Comparison of ENCODE assay signal across 17 cellular contexts in the genomic region with DNA sequence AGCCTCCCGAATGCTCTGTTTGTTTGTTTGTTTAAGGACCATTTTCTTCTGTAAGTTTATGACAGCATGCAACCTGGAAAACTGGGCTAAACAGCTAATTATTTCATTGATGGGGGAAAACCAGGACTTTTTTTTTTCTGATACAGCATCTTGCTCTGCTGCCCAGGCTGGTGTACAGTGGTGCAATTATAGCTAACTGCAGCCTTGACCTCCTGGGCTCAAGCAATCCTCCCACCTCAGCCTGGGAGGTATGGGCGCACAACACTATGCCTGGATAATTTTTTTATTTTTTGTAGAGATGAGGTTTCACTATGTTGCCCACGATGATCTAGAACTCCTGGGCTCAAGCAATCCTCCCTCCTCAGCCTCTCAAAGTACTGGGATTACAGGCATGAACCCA. TPM values are rescaled to one million over a fixed set of nuclear protein-coding genes. Genes with fewer than 3 reads are reported as not detected.
DNase-seq lines count a peak whose midpoint lies in the region; ATAC-seq and TF ChIP-seq lines count a peak whose summit lies in the region.
"Had no signal": no experiment of that assay in that cellular context is flagged by ENCODE, and none has a peak within 500 bp of the region (broad histone marks: within the 10 kb centered on the region; RNA-seq: fewer than 3 reads in every experiment).

No MANE protein-coding gene starts in this region.

- H3K27me3 Mint-ChIP-seq in T-helper 17 cell, result no peaks in the 10 kb centered on the region
- H3K27me3 Mint-ChIP-seq in natural killer cell treated with Interleukin-12 subunit alpha and Interleukin-12 subunit beta and Interleukin-15 and Interleukin-18, amount 100 ng/mL, for 72 hours, result no peaks in the 10 kb centered on the region

- POLR2A ChIA-PET in HEK293 (lab: Yijun Ruan, JAX), result no interaction called here

- no peaks in the 10 kb centered on the region for H3K9me3 Mint-ChIP-seq in natural killer cell treated with Interleukin-12 subunit alpha and Interleukin-12 subunit beta and Interleukin-15 and Interleukin-18, amount 100 ng/mL, for 72 hours
- H3K9me3 Mint-ChIP-seq: CD8-positive, alpha-beta T cell; H9 had no signal

- CTCF ChIA-PET in HEK293 (lab: Yijun Ruan, JAX), result interaction anchor here (0.6 to 1.8 kb wide), 3 partner anchors 19 to 57 kb away, joined by 3 to 6 read pairs (median 4); no protein-coding TSS in a partner anchor

- H3K4me1 ChIP-seq in HEK293 (ENCODE audit: control insufficient read depth, insufficient read depth, low read length) (peaks cover 29% of the 10 kb centered on the region), skeletal muscle satellite cell (ENCODE audit: control insufficient read depth, insufficient read depth, low read length) (peaks cover 26% of the 10 kb centered on the region)
- H3K4me1 ChIP-seq: BE2C had no signal

- H3K36me3 Mint-ChIP-seq in T-helper 17 cell (ENCODE audit: low read depth), result peaks cover 2% of the 10 kb centered on the region
- H3K36me3 Mint-ChIP-seq in natural killer cell treated with Interleukin-12 subunit alpha and Interleukin-12 subunit beta and Interleukin-15 and Interleukin-18, amount 100 ng/mL, for 72 hours, result peaks cover 9% of the 10 kb centered on the region

- H3K27ac Mint-ChIP-seq in T-helper 17 cell, result peak overlapping the region; percentile 53
- peak overlapping the region; percentile 31 to 84 for H3K27ac Mint-ChIP-seq in natural killer cell treated with Interleukin-12 subunit alpha and Interleukin-12 subunit beta and Interleukin-15 and Interleukin-18, amount 100 ng/mL, for 72 hours
- H3K27ac Mint-ChIP-seq: H9 had no signal

- no peak for TF ChIP-seq CTCF in HEK293 (tag by site-specific recombination; IDR thresholded peaks at IDR 0.05)

- H3K36me3 ChIP-seq in HEK293 (ENCODE audit: control insufficient read depth in 2 of 2, insufficient read depth in 1 of 2, low read length in 2 of 2), result peaks cover 15 to 17% of the 10 kb centered on the region in 2 experiments; a peak in 2 of 3 replicates
- H3K36me3 ChIP-seq in skeletal muscle satellite cell (ENCODE audit: insufficient read depth, low read length), result peaks cover 10% of the 10 kb centered on the region

- H3K4me2 ChIP-seq in skeletal muscle satellite cell (ENCODE audit: low read length), result peak overlapping the region; percentile 49
- H3K4me2 ChIP-seq: A549 had no signal

- H3K27me3 ChIP-seq in skeletal muscle satellite cell (ENCODE audit: control insufficient read depth, insufficient read depth, low read length), result no peaks in the 10 kb centered on the region
- H3K27me3 ChIP-seq: BE2C had no signal

- H3K4me3 ChIP-seq in HEK293 (ENCODE audit: low read depth, low read length), result no peak overlapping the region
- no peak overlapping the region for H3K4me3 ChIP-seq in skeletal muscle satellite cell (ENCODE audit: low read length)
- H3K4me3 ChIP-seq: A549 had no signal

- DNase-seq in T-helper 17 cell, result no peak
- no peak for DNase-seq in natural killer cell treated with Interleukin-12 subunit alpha and Interleukin-12 subunit beta and Interleukin-15 and Interleukin-18, amount 100 ng/mL, for 72 hours (ENCODE audit: low spot score)
- DNase-seq in NCI-H146 treated with DMSO at 0.1 percent for 48 hours (lab: John Stamatoyannopoulos, UW; ENCODE audit: unreplicated experiment), result no peak
- no peak for DNase-seq in C1 segment of cervical spinal cord (lab: John Stamatoyannopoulos, UW)
- DNase-seq: BE2C; CD8-positive, alpha-beta T cell; COR-L47; DMS153; DMS79 treated with DMSO at 0.1 percent for 48 hours; EL; GOT3; H9 had no signal

- no peak for ATAC-seq in T-helper 17 cell
- no peak for ATAC-seq in natural killer cell treated with Interleukin-12 subunit alpha and Interleukin-12 subunit beta and Interleukin-15 and Interleukin-18, amount 100 ng/mL, for 72 hours
- ATAC-seq in GM18498 (IDR thresholded peaks at IDR 0.05; ENCODE audit: unreplicated experiment), result no peak
- ATAC-seq: A549; CD8-positive, alpha-beta T cell had no signal

- H3K9ac ChIP-seq in skeletal muscle satellite cell (ENCODE audit: low read depth, low read length), result no peak overlapping the region

- peaks cover 30% of the 10 kb centered on the region for H3K4me1 Mint-ChIP-seq in T-helper 17 cell
- H3K4me1 Mint-ChIP-seq in natural killer cell treated with Interleukin-12 subunit alpha and Interleukin-12 subunit beta and Interleukin-15 and Interleukin-18, amount 100 ng/mL, for 72 hours (ENCODE audit: low read depth in 2 of 2), result peaks cover 38 to 47% of the 10 kb centered on the region in 2 donors

- no peak overlapping the region for H3K4me3 Mint-ChIP-seq in T-helper 17 cell
- H3K4me3 Mint-ChIP-seq in natural killer cell treated with Interleukin-12 subunit alpha and Interleukin-12 subunit beta and Interleukin-15 and Interleukin-18, amount 100 ng/mL, for 72 hours, result no peak overlapping the region
- H3K4me3 Mint-ChIP-seq: CD14-positive monocyte; CD8-positive, alpha-beta T cell; H9 had no signal

- no peak overlapping the region for H3K27ac ChIP-seq in HEK293 (ENCODE audit: extremely low read depth, low read depth, low read length)
- H3K27ac ChIP-seq: A549 had no signal

- no peaks in the 10 kb centered on the region for H3K9me3 ChIP-seq in HEK293 (ENCODE audit: control insufficient read depth, insufficient read depth, low read depth, low read length)
- no peaks in the 10 kb centered on the region for H3K9me3 ChIP-seq in T-helper 17 cell (ENCODE audit: control insufficient read depth, low read length, poor library complexity, severe bottlenecking)
- no peaks in the 10 kb centered on the region for H3K9me3 ChIP-seq in skeletal muscle satellite cell (replicated peaks; ENCODE audit: low read length)
- H3K9me3 ChIP-seq: A549, BE2C had no signal

TF ChIP-seq in HEK293, 187 proteins besides CTCF, POLR2A, EP300 and RAD21:
- TF ChIP-seq KLF10 (tag by site-specific recombination; IDR thresholded peaks at IDR 0.05) (no peak), ZNF169 (tag by site-specific recombination; IDR thresholded peaks at IDR 0.05) (no peak), WT1 (tag by site-specific recombination; IDR thresholded peaks at IDR 0.05) (peak; percentile 25; the same call in 1 of the 2 replicates), GLIS1 (tag by site-specific recombination; IDR thresholded peaks at IDR 0.05) (peak; percentile 45)

RNA-seq across cellular contexts. Expression of a gene that starts 37.3 kb away (rescaled TPM):
- 10 to 100 TPM; 63.4 to 79.6 TPM for total RNA-seq in T-helper 17 cell
- 10 to 100 TPM; 61.1 to 68.3 TPM for total RNA-seq in natural killer cell treated with Interleukin-12 subunit alpha and Interleukin-12 subunit beta and Interleukin-15 and Interleukin-18, amount 100 ng/mL, for 72 hours
- total RNA-seq in skeletal muscle satellite cell (2012; rRNA removed), result 15.1 and 15.7 TPM in 2 replicates
